In the genomic region with DNA sequence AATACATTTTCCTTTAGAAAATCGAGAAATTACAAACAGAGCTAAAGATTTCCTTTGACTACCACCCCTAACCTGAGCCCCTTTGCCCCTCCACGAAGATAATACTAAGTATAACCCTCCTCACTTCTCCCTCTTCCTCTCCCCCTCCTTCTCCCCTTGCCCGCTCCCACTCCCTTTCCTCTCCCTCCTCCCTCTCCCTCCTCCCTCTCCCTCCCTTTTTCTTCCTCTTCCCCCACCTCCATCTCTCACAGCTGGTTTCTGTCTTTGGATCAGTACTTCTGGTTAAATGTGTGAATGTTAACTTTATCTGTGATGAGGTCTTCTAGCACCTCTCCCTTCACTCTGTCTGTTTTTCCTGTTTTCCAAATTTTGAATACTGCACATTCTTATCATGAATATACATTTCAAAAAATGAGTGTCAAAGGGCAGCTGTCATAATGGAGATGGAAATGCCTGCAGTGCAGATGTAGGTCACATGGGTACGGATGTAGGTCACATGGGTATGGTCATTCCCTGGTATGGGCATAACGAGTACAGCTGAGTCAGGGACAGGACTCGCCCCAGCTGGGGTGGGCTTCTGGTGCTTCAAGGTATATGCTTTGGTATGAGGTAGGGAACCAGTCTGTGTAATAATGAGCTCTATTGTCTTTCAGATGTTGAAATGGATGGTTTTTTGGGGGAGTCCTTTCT, we compare ENCODE assay signal across 29 cellular contexts. TPM values are rescaled to one million over a fixed set of nuclear protein-coding genes. Genes with fewer than 3 reads are reported as not detected.
A peak's percentile ranks its signal among the peaks of the same experiment; 100 is the strongest.
DNase-seq lines count a peak whose midpoint lies in the region; ATAC-seq lines count a peak whose summit lies in the region.
"Had no signal": no experiment of that assay in that cellular context is flagged by ENCODE, and none has a peak within 500 bp of the region (broad histone marks: within the 10 kb centered on the region; RNA-seq: fewer than 3 reads in every experiment).

No MANE protein-coding gene starts in this region.

- H3K4me3 Mint-ChIP-seq in activated CD4-positive, alpha-beta memory T cell treated with anti-CD3 and anti-CD28 coated beads, Interleukin-2, amount 10 ng/mL, durations not matched to agents 7 days and 5 days: no peak overlapping the region
- no peak overlapping the region for H3K4me3 Mint-ChIP-seq in effector memory CD8-positive, alpha-beta T cell
- no peak overlapping the region for H3K4me3 Mint-ChIP-seq in stimulated activated memory B cell treated with anti-CD40 and anti-IgM and Interleukin-4, amounts not matched to agents 10 μg/mL and 1 μg/mL and 100 μg/mL, for 72 hours
- no peak overlapping the region for H3K4me3 Mint-ChIP-seq in stimulated activated naive CD8-positive, alpha-beta T cell treated with anti-CD3 and anti-CD28 coated beads, Interleukin-15, amount 100 ng/mL, for 72 hours
- H3K4me3 Mint-ChIP-seq: B cell had no signal

- no peaks in the 10 kb centered on the region for H3K4me1 Mint-ChIP-seq in activated CD4-positive, alpha-beta memory T cell treated with anti-CD3 and anti-CD28 coated beads, Interleukin-2, amount 10 ng/mL, durations not matched to agents 7 days and 5 days
- H3K4me1 Mint-ChIP-seq in effector memory CD8-positive, alpha-beta T cell (ENCODE audit: low read depth in 2 of 2): peaks cover 0 to 2% of the 10 kb centered on the region in 2 donors
- no peaks in the 10 kb centered on the region for H3K4me1 Mint-ChIP-seq in stimulated activated memory B cell treated with anti-CD40 and anti-IgM and Interleukin-4, amounts not matched to agents 10 μg/mL and 1 μg/mL and 100 μg/mL, for 72 hours
- no peaks in the 10 kb centered on the region for H3K4me1 Mint-ChIP-seq in stimulated activated naive CD8-positive, alpha-beta T cell treated with anti-CD3 and anti-CD28 coated beads, Interleukin-15, amount 100 ng/mL, for 72 hours
- H3K4me1 Mint-ChIP-seq: B cell had no signal

- peaks cover 0 to 6% of the 10 kb centered on the region in 2 donors for H3K36me3 Mint-ChIP-seq in activated naive CD4-positive, alpha-beta T cell treated with anti-CD3 and anti-CD28 coated beads, Interleukin-2, amount 50 U/mL, for 72 hours
- peaks cover 74% of the 10 kb centered on the region for H3K36me3 Mint-ChIP-seq in activated CD4-positive, alpha-beta memory T cell treated with anti-CD3 and anti-CD28 coated beads, Interleukin-2, amount 10 ng/mL, durations not matched to agents 7 days and 5 days (ENCODE audit: low read depth)
- peaks cover 70% of the 10 kb centered on the region for H3K36me3 Mint-ChIP-seq in effector memory CD8-positive, alpha-beta T cell (ENCODE audit: insufficient read depth)
- H3K36me3 Mint-ChIP-seq in stimulated activated memory B cell treated with anti-CD40 and anti-IgM and Interleukin-4, amounts not matched to agents 10 μg/mL and 1 μg/mL and 100 μg/mL, for 72 hours: peaks cover 76% of the 10 kb centered on the region

- ATAC-seq in activated naive CD4-positive, alpha-beta T cell treated with anti-CD3 and anti-CD28 coated beads, Interleukin-2, amount 50 U/mL, for 72 hours: no peak
- no peak for ATAC-seq in effector memory CD8-positive, alpha-beta T cell (replicated peaks)
- no peak for ATAC-seq in stimulated activated memory B cell treated with anti-CD40 and anti-IgM and Interleukin-4, amounts not matched to agents 10 μg/mL and 1 μg/mL and 100 μg/mL, for 72 hours
- ATAC-seq in stimulated activated naive CD8-positive, alpha-beta T cell treated with anti-CD3 and anti-CD28 coated beads, Interleukin-15, amount 100 ng/mL, for 72 hours: no peak
- ATAC-seq: gastrocnemius medialis, HCT116, left lung had no signal

- H3K27me3 Mint-ChIP-seq in activated CD4-positive, alpha-beta memory T cell treated with anti-CD3 and anti-CD28 coated beads, Interleukin-2, amount 10 ng/mL, durations not matched to agents 7 days and 5 days: no peaks in the 10 kb centered on the region
- H3K27me3 Mint-ChIP-seq in effector memory CD8-positive, alpha-beta T cell: no peaks in the 10 kb centered on the region
- H3K27me3 Mint-ChIP-seq in stimulated activated memory B cell treated with anti-CD40 and anti-IgM and Interleukin-4, amounts not matched to agents 10 μg/mL and 1 μg/mL and 100 μg/mL, for 72 hours: no peaks in the 10 kb centered on the region
- H3K27me3 Mint-ChIP-seq in stimulated activated naive CD8-positive, alpha-beta T cell treated with anti-CD3 and anti-CD28 coated beads, Interleukin-15, amount 100 ng/mL, for 72 hours: no peaks in the 10 kb centered on the region
- H3K27me3 Mint-ChIP-seq: B cell had no signal

- CTCF ChIA-PET in activated CD4-positive, alpha-beta memory T cell treated with anti-CD3 and anti-CD28 coated beads, Interleukin-2, amount 10 ng/mL, durations not matched to agents 7 days and 5 days (lab: Charles Lee): no interaction called here

- peak overlapping the region; percentile 23 to 30 for H3K27ac Mint-ChIP-seq in activated naive CD4-positive, alpha-beta T cell treated with anti-CD3 and anti-CD28 coated beads, Interleukin-2, amount 50 U/mL, for 72 hours
- peak overlapping the region; percentile 1 for H3K27ac Mint-ChIP-seq in activated CD4-positive, alpha-beta memory T cell treated with anti-CD3 and anti-CD28 coated beads, Interleukin-2, amount 10 ng/mL, durations not matched to agents 7 days and 5 days
- peak overlapping the region; percentile 19 to 65 for H3K27ac Mint-ChIP-seq in effector memory CD8-positive, alpha-beta T cell
- peak overlapping the region; percentile 31 for H3K27ac Mint-ChIP-seq in stimulated activated memory B cell treated with anti-CD40 and anti-IgM and Interleukin-4, amounts not matched to agents 10 μg/mL and 1 μg/mL and 100 μg/mL, for 72 hours
- peak overlapping the region in 1 of 2 donors; percentile 83 for H3K27ac Mint-ChIP-seq in stimulated activated naive CD8-positive, alpha-beta T cell treated with anti-CD3 and anti-CD28 coated beads, Interleukin-15, amount 100 ng/mL, for 72 hours
- H3K27ac Mint-ChIP-seq: B cell had no signal

- DNase-seq in activated naive CD4-positive, alpha-beta T cell treated with anti-CD3 and anti-CD28 coated beads, Interleukin-2, amount 50 U/mL, for 72 hours (ENCODE audit: low spot score in 2 of 2): no peak
- no peak for DNase-seq in activated naive CD4-positive, alpha-beta T cell treated with anti-CD3 and anti-CD28 coated beads, Interleukin-2, amount 50 U/mL, for 16 hours
- no peak for DNase-seq in activated CD4-positive, alpha-beta memory T cell treated with anti-CD3 and anti-CD28 coated beads, Interleukin-2, amount 10 ng/mL, durations not matched to agents 7 days and 5 days
- DNase-seq in effector memory CD8-positive, alpha-beta T cell: no peak
- DNase-seq in hypothalamus (lab: John Stamatoyannopoulos, UW): no peak
- no peak for DNase-seq in stimulated activated naive CD8-positive, alpha-beta T cell treated with anti-CD3 and anti-CD28 coated beads, Interleukin-15, amount 100 ng/mL, for 72 hours
- DNase-seq in NCI-H345 treated with DMSO at 0.1 percent for 48 hours (lab: John Stamatoyannopoulos, UW; ENCODE audit: unreplicated experiment): no peak
- DNase-seq: activated gamma-delta T cell treated with Interleukin-2 at 50 U/mL for 16 hours; activated T-cell treated with anti-CD3 and anti-CD28 coated beads for 4 hours; amniotic stem cell; colonic mucosa; gastrocnemius medialis; left lung; mesenchymal stem cell; NCI-H1417; NCI-H2081; NCI-H345; NCI-H774; nucleus accumbens; SJCRH30; stimulated activated CD4-positive, alpha-beta T cell treated with anti-CD3 and anti-CD28 coated beads, Interleukin-1b, Interleukin-23, amount 100 ng/mL, for 48 hours; stimulated activated CD8-positive, alpha-beta memory T cell treated with anti-CD3 and anti-CD28 coated beads, Interleukin-4, amount 100 ng/mL, for 48 hours; transverse colon had no signal

- H3K9me3 Mint-ChIP-seq in activated naive CD4-positive, alpha-beta T cell treated with anti-CD3 and anti-CD28 coated beads, Interleukin-2, amount 50 U/mL, for 72 hours: no peaks in the 10 kb centered on the region
- no peaks in the 10 kb centered on the region for H3K9me3 Mint-ChIP-seq in activated CD4-positive, alpha-beta memory T cell treated with anti-CD3 and anti-CD28 coated beads, Interleukin-2, amount 10 ng/mL, durations not matched to agents 7 days and 5 days
- H3K9me3 Mint-ChIP-seq in effector memory CD8-positive, alpha-beta T cell: no peaks in the 10 kb centered on the region
- no peaks in the 10 kb centered on the region for H3K9me3 Mint-ChIP-seq in stimulated activated memory B cell treated with anti-CD40 and anti-IgM and Interleukin-4, amounts not matched to agents 10 μg/mL and 1 μg/mL and 100 μg/mL, for 72 hours
- no peaks in the 10 kb centered on the region for H3K9me3 Mint-ChIP-seq in stimulated activated naive CD8-positive, alpha-beta T cell treated with anti-CD3 and anti-CD28 coated beads, Interleukin-15, amount 100 ng/mL, for 72 hours

- POLR2A ChIA-PET in activated CD4-positive, alpha-beta memory T cell treated with anti-CD3 and anti-CD28 coated beads, Interleukin-2, amount 10 ng/mL, durations not matched to agents 7 days and 5 days (lab: Charles Lee): no interaction called here

RNA-seq across cellular contexts. Expression of a gene that starts 54.3 kb away (rescaled TPM):
- not detected for total RNA-seq in activated naive CD4-positive, alpha-beta T cell treated with anti-CD3 and anti-CD28 coated beads, Interleukin-2, amount 50 U/mL, for 72 hours
- not detected for total RNA-seq in activated CD4-positive, alpha-beta memory T cell treated with anti-CD3 and anti-CD28 coated beads, Interleukin-2, amount 10 ng/mL, durations not matched to agents 7 days and 5 days
- total RNA-seq: A673, B cell, breast epithelium, colonic mucosa, gastrocnemius medialis, hepatocyte, left lung, SJCRH30, transverse colon had no signal
